ENCODE assay signal across 18 cellular contexts in genomic region chr4:182768821-182769220, GRCh38.
DNase-seq lines count a peak whose midpoint lies in the region; ATAC-seq and TF ChIP-seq lines count a peak whose summit lies in the region.
"Had no signal": no experiment of that assay in that cellular context is flagged by ENCODE, and none has a peak within 500 bp of the region (broad histone marks: within the 10 kb centered on the region; RNA-seq: fewer than 3 reads in every experiment).

No MANE protein-coding gene starts in this region.

- no peak overlapping the region for H3K4ac ChIP-seq in mesenchymal stem cell (ENCODE audit: low read depth in 1 of 2, low read length in 2 of 2)

- H3K9ac ChIP-seq in HUES64 (ENCODE audit: low read depth, low read length) (no peak overlapping the region), mesenchymal stem cell (ENCODE audit: low read length) (no peak overlapping the region)
- H3K9ac ChIP-seq: KMS-11 had no signal

- no peak overlapping the region for H2AFZ ChIP-seq in mesenchymal stem cell (ENCODE audit: low read depth, low read length)

- no peak overlapping the region for H3K4me2 ChIP-seq in mesenchymal stem cell (ENCODE audit: low read length, poor library complexity, severe bottlenecking)
- H3K4me2 ChIP-seq: KMS-11 had no signal

- no peak for TF ChIP-seq CTCF in astrocyte of the spinal cord (IDR thresholded peaks at IDR 0.05; ENCODE audit: low read depth, low read length)

- no peak overlapping the region for H4K8ac ChIP-seq in mesenchymal stem cell (ENCODE audit: low read length)

- no peaks in the 10 kb centered on the region for H3K9me3 ChIP-seq in HUES64 (ENCODE audit: insufficient read depth, low read depth, low read length)
- no peaks in the 10 kb centered on the region for H3K9me3 ChIP-seq in mesenchymal stem cell (ENCODE audit: control insufficient read depth, low read length)

- no peak overlapping the region for H3K4me3 ChIP-seq in HUES64 (ENCODE audit: low read length)
- H3K4me3 ChIP-seq in astrocyte of the spinal cord (ENCODE audit: low read depth, low read length): no peak overlapping the region
- no peak overlapping the region for H3K4me3 ChIP-seq in mesenchymal stem cell (ENCODE audit: insufficient read depth in 1 of 2, low read depth in 1 of 2, low read length in 2 of 2)

- H3K27me3 ChIP-seq in HUES64 (ENCODE audit: insufficient read depth, low read length) (no peaks in the 10 kb centered on the region), mesenchymal stem cell (ENCODE audit: control insufficient read depth in 1 of 2, insufficient read depth in 1 of 2, low read length in 2 of 2) (no peaks in the 10 kb centered on the region)

- H2BK5ac ChIP-seq in mesenchymal stem cell (ENCODE audit: low read depth, low read length, poor library complexity, severe bottlenecking): no peak overlapping the region

- H2BK120ac ChIP-seq in mesenchymal stem cell (ENCODE audit: low read depth, low read length): no peak overlapping the region

- WGBS in HUES64: 79% methylated on average over 5 of the region's 5 CpGs
- 73% methylated on average over 5 of the region's 5 CpGs for WGBS in mesenchymal stem cell

- no peak overlapping the region for H2BK15ac ChIP-seq in mesenchymal stem cell (ENCODE audit: low read depth, poor library complexity, severe bottlenecking)

- H2AK5ac ChIP-seq in mesenchymal stem cell (ENCODE audit: low read length, severe bottlenecking): no peak overlapping the region

- no peak for ATAC-seq in GM21576 (IDR thresholded peaks at IDR 0.05; ENCODE audit: unreplicated experiment)
- ATAC-seq in HG02885 (IDR thresholded peaks at IDR 0.05; ENCODE audit: poor library complexity, unreplicated experiment): no peak
- ATAC-seq: Panc1 had no signal

- in situ Hi-C loops in astrocyte of the spinal cord (cut with HindIII; ENCODE audit: low sequenced_read_pairs): no loop called here

- H3K4me1 ChIP-seq in HUES64 (ENCODE audit: insufficient read depth, low read length) (peaks cover 39% of the 10 kb centered on the region), mesenchymal stem cell (ENCODE audit: control insufficient read depth, insufficient read depth, low read depth, low read length) (peaks cover 9% of the 10 kb centered on the region)

- H3K27ac ChIP-seq in HUES64 (ENCODE audit: low read depth, low read length) (0 out of 2 replicates have a peak overlapping the region, but pooled peaks have one; percentile 32), mesenchymal stem cell (ENCODE audit: low read length, poor library complexity, severe bottlenecking) (peak overlapping the region; percentile 25)

- H3K14ac ChIP-seq in mesenchymal stem cell (ENCODE audit: low read length in 2 of 2): no peak overlapping the region

- H4K91ac ChIP-seq in mesenchymal stem cell (ENCODE audit: low read length): no peak overlapping the region

- H3K36me3 ChIP-seq in HUES64 (ENCODE audit: insufficient read depth, low read length): peaks cover 11% of the 10 kb centered on the region
- peaks cover 0 to 3% of the 10 kb centered on the region in 2 experiments for H3K36me3 ChIP-seq in mesenchymal stem cell (ENCODE audit: control insufficient read depth in 1 of 2, insufficient read depth in 2 of 2, low read depth in 1 of 2, low read length in 2 of 2)

- H3K23ac ChIP-seq in mesenchymal stem cell (ENCODE audit: low read length in 2 of 2): no peak overlapping the region

- H3K79me1 ChIP-seq in mesenchymal stem cell (replicated peaks; ENCODE audit: low read length, poor library complexity, severe bottlenecking): peaks cover 3% of the 10 kb centered on the region

- H3K18ac ChIP-seq in mesenchymal stem cell (ENCODE audit: low read depth in 1 of 2, low read length in 2 of 2): no peak overlapping the region

- no peak overlapping the region for H2BK12ac ChIP-seq in mesenchymal stem cell (ENCODE audit: low read length in 2 of 2)

- DNase-seq in EH (ENCODE audit: low read depth) (peak; percentile 24), astrocyte of the spinal cord (ENCODE audit: low read depth, low spot score) (peak; percentile 27), mesenchymal stem cell (no peak), AG08396 (ENCODE audit: low spot score) (no peak), NAMALWA (ENCODE audit: low spot score) (no peak)
- DNase-seq: 8988T, C1 segment of cervical spinal cord, MM.1S, NCI-H187 treated with DMSO at 0.1 percent for 48 hours, NCI-H2171, NCI-H446 treated with DMSO at 0.1 percent for 48 hours, NCI-H748 treated with DMSO at 0.1 percent for 48 hours, SHP77 had no signal

Comparison
In these comparisons a context has a peak if more than half of its experiments do, and no peak if none do; other contexts are left out.
1. DNase-seq: peak in EH (single experiment) and astrocyte of the spinal cord (single experiment); none in mesenchymal stem cell (single experiment), AG08396 (single experiment) and NAMALWA (single experiment).